In the genomic region with DNA sequence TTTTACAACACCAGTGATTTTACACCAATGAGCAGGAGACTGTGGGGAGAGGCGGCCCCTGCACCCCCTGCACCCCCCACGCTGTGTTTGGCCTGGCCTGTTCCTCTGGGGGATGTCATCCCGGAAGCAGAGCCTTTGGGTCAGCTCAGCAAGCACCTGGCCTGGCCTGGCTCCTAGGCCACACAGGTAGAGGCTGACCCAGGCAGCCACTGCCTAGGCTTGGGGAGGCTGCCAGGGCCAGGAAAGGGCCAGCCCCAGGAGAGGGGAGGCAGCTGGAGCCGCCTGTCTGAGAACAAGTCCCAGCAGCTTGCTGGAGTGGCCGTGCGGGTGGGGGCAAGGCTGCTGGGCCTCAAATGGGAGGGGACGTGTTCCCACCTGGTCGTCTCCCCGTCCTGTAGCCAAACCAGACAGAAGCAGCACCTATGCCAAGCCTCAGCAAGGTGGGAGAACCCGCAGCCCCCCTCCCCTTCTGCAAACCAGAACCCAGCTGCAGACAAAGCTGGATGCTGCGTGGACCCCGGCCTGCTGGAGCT, we compare ENCODE assay signal across 14 cellular contexts. TPM values are rescaled to one million over a fixed set of nuclear protein-coding genes. Genes with fewer than 3 reads are reported as not detected.
DNase-seq lines count a peak whose midpoint lies in the region; ATAC-seq lines count a peak whose summit lies in the region.
"Had no signal": no experiment of that assay in that cellular context is flagged by ENCODE, and none has a peak within 500 bp of the region (broad histone marks: within the 10 kb centered on the region; RNA-seq: fewer than 3 reads in every experiment).

No MANE protein-coding gene starts in this region.

- ATAC-seq in activated naive CD4-positive, alpha-beta T cell treated with anti-CD3 and anti-CD28 coated beads, Interleukin-2, amount 50 U/mL, for 72 hours = peak; percentile 5 to 12
- ATAC-seq in GM19452 (IDR thresholded peaks at IDR 0.05; ENCODE audit: unreplicated experiment) = no peak

- peaks cover 3% of the 10 kb centered on the region for H3K36me3 ChIP-seq in thymus (ENCODE audit: control insufficient read depth, insufficient read depth)

- H3K4me3 Mint-ChIP-seq in activated CD4-positive, alpha-beta T cell treated with anti-CD3 and anti-CD28 coated beads, Interleukin-2, amount 10 ng/mL, durations not matched to agents 7 days and 5 days = peak overlapping the region; percentile 71

- no peaks in the 10 kb centered on the region for H3K9me3 ChIP-seq in thymus (ENCODE audit: control insufficient read depth)

- H3K27ac ChIP-seq in layer of hippocampus (ENCODE audit: low read depth, low read length) = peak overlapping the region; percentile 71
- peak overlapping the region; percentile 86 for H3K27ac ChIP-seq in thymus (ENCODE audit: low read depth)
- H3K27ac ChIP-seq: parathyroid adenoma had no signal

- POLR2A ChIA-PET in activated CD4-positive, alpha-beta T cell treated with anti-CD3 and anti-CD28 coated beads, Interleukin-2, amount 10 ng/mL, durations not matched to agents 7 days and 5 days (lab: Charles Lee) = interaction anchor here (1.3 to 1.4 kb wide), 2 partner anchors 9 to 19 kb away, joined by 3 to 5 read pairs; no protein-coding TSS in a partner anchor

- peaks cover 33% of the 10 kb centered on the region for H3K4me1 Mint-ChIP-seq in activated CD4-positive, alpha-beta T cell treated with anti-CD3 and anti-CD28 coated beads, Interleukin-2, amount 10 ng/mL, durations not matched to agents 7 days and 5 days

- H3K27me3 Mint-ChIP-seq in activated CD4-positive, alpha-beta T cell treated with anti-CD3 and anti-CD28 coated beads, Interleukin-2, amount 10 ng/mL, durations not matched to agents 7 days and 5 days = no peaks in the 10 kb centered on the region

- H3K4me1 ChIP-seq in thymus (ENCODE audit: control insufficient read depth, insufficient read depth, low read length) = peaks cover 6% of the 10 kb centered on the region
- H3K4me1 ChIP-seq: parathyroid adenoma had no signal

- H3K27me3 ChIP-seq in layer of hippocampus (ENCODE audit: control insufficient read depth, insufficient read depth, low read length) (peaks cover 2% of the 10 kb centered on the region), thymus (ENCODE audit: control insufficient read depth, insufficient read depth) (no peaks in the 10 kb centered on the region)

- H3K27ac Mint-ChIP-seq in activated CD4-positive, alpha-beta T cell treated with anti-CD3 and anti-CD28 coated beads, Interleukin-2, amount 10 ng/mL, durations not matched to agents 7 days and 5 days = peak overlapping the region; percentile 100
- peak overlapping the region; percentile 90 to 96 for H3K27ac Mint-ChIP-seq in activated naive CD4-positive, alpha-beta T cell treated with anti-CD3 and anti-CD28 coated beads, Interleukin-2, amount 50 U/mL, for 72 hours

- H3K9me3 Mint-ChIP-seq in activated CD4-positive, alpha-beta T cell treated with anti-CD3 and anti-CD28 coated beads, Interleukin-2, amount 10 ng/mL, durations not matched to agents 7 days and 5 days = no peaks in the 10 kb centered on the region
- H3K9me3 Mint-ChIP-seq in activated naive CD4-positive, alpha-beta T cell treated with anti-CD3 and anti-CD28 coated beads, Interleukin-2, amount 50 U/mL, for 72 hours = no peaks in the 10 kb centered on the region
- H3K9me3 Mint-ChIP-seq: activated T-cell treated with anti-CD3 and anti-CD28 coated beads, Interleukin-2, amount 50 U/mL, for 4 hours had no signal

- 92% methylated on average over 12 of the region's 12 CpGs for WGBS in thymus

- CTCF ChIA-PET in activated CD4-positive, alpha-beta T cell treated with anti-CD3 and anti-CD28 coated beads, Interleukin-2, amount 10 ng/mL, durations not matched to agents 7 days and 5 days (lab: Charles Lee) = interaction anchor here (1.2 to 2.1 kb wide), 6 partner anchors 9 to 26 kb away, joined by 3 to 9 read pairs (median 5); no protein-coding TSS in a partner anchor

- no peak for DNase-seq in activated CD4-positive, alpha-beta T cell treated with anti-CD3 and anti-CD28 coated beads, Interleukin-2, amount 10 ng/mL, durations not matched to agents 7 days and 5 days
- DNase-seq in activated CD4-positive, alpha-beta T cell treated with anti-CD3 and anti-CD28 coated beads, Interleukin-2, amount 50 U/mL, for 1 hour = no peak
- no peak for DNase-seq in activated naive CD4-positive, alpha-beta T cell treated with anti-CD3 and anti-CD28 coated beads, Interleukin-2, amount 50 U/mL, for 72 hours (ENCODE audit: low spot score in 2 of 2)
- DNase-seq in SIG-M5 treated with dmso at 0.1 percent for 504 hours (lab: John Stamatoyannopoulos, UW; ENCODE audit: unreplicated experiment) (no peak), NCI-H1105 treated with DMSO at 0.1 percent for 48 hours (lab: John Stamatoyannopoulos, UW) (no peak)
- DNase-seq: NCI-H446 treated with DMSO at 0.1 percent for 48 hours had no signal

- H3K4me3 ChIP-seq in thymus (ENCODE audit: low read length) = no peak overlapping the region
- H3K4me3 ChIP-seq: coronary artery had no signal

- no peaks in the 10 kb centered on the region for H3K36me3 Mint-ChIP-seq in activated CD4-positive, alpha-beta T cell treated with anti-CD3 and anti-CD28 coated beads, Interleukin-2, amount 10 ng/mL, durations not matched to agents 7 days and 5 days (ENCODE audit: low read depth)
- no peaks in the 10 kb centered on the region for H3K36me3 Mint-ChIP-seq in activated naive CD4-positive, alpha-beta T cell treated with anti-CD3 and anti-CD28 coated beads, Interleukin-2, amount 50 U/mL, for 72 hours

RNA-seq across cellular contexts. Expression of gene DBH, which starts 46.9 kb away (rescaled TPM):
- total RNA-seq in activated CD4-positive, alpha-beta T cell treated with anti-CD3 and anti-CD28 coated beads, Interleukin-2, amount 10 ng/mL, durations not matched to agents 7 days and 5 days = not detected
- not detected for total RNA-seq in activated naive CD4-positive, alpha-beta T cell treated with anti-CD3 and anti-CD28 coated beads, Interleukin-2, amount 50 U/mL, for 72 hours
- polyA plus RNA-seq in thymus = 0.25 TPM
- total RNA-seq: activated T-cell treated with anti-CD3 and anti-CD28 coated beads, Interleukin-2, amount 50 U/mL, for 4 hours; M059J; RPMI7951 had no signal

RNA-seq across cellular contexts. Expression of gene SARDH, which starts 55.1 kb away (rescaled TPM):
- 1 to 10 TPM; 1.9 TPM for total RNA-seq in activated CD4-positive, alpha-beta T cell treated with anti-CD3 and anti-CD28 coated beads, Interleukin-2, amount 10 ng/mL, durations not matched to agents 7 days and 5 days
- total RNA-seq in activated naive CD4-positive, alpha-beta T cell treated with anti-CD3 and anti-CD28 coated beads, Interleukin-2, amount 50 U/mL, for 72 hours = 1 to 10 TPM; 3.5 to 7.5 TPM
- 5.4 TPM for polyA plus RNA-seq in thymus
